ENCODE assay signal across 2 cellular contexts in the genomic region with DNA sequence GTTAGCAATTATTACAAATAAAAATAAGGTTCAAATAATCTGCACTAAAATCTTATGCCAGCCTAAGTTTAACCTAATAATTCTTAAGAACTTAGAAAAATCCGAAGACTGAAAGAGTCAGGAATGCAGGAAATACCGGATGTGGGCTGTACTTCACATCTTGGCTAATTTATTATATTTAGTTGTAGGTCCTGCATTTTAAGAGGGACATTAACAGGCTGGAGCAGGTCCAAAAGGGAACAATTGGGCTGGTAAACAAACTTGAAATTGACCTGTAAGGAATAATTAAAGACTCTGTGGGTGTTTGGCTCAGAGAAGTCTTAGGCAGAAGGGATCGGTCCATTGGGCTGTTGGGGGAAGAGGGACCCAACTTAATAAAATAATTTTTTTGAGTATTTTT.
TF ChIP-seq lines count a peak whose summit lies in the region.

No MANE protein-coding gene starts in this region.

TF ChIP-seq in SK-N-SH, 30 proteins besides CTCF, POLR2A, EP300 and RAD21 (continued from another document):
- no peak for TF ChIP-seq TCF12 (IDR thresholded peaks at IDR 0.05)
- no peak for TF ChIP-seq EZH2phosphoT487 (IDR thresholded peaks at IDR 0.05; ENCODE audit: borderline replicate concordance, low read depth)
- no peak for TF ChIP-seq TAF1 (IDR thresholded peaks at IDR 0.05; ENCODE audit: borderline replicate concordance, low read depth, low read length)

TF ChIP-seq in SK-N-SH treated with all-trans-retinoic acid at 6 μM for 48 hours, 23 proteins besides CTCF, POLR2A, EP300 and RAD21 (continued from another document):
- TF ChIP-seq ZFP30 (CRISPR knock-in tag; IDR thresholded peaks at IDR 0.05), result no peak
- no peak for TF ChIP-seq TCF4 (CRISPR knock-in tag; IDR thresholded peaks at IDR 0.05; ENCODE audit: borderline replicate concordance)
- TF ChIP-seq, protein P1, sequence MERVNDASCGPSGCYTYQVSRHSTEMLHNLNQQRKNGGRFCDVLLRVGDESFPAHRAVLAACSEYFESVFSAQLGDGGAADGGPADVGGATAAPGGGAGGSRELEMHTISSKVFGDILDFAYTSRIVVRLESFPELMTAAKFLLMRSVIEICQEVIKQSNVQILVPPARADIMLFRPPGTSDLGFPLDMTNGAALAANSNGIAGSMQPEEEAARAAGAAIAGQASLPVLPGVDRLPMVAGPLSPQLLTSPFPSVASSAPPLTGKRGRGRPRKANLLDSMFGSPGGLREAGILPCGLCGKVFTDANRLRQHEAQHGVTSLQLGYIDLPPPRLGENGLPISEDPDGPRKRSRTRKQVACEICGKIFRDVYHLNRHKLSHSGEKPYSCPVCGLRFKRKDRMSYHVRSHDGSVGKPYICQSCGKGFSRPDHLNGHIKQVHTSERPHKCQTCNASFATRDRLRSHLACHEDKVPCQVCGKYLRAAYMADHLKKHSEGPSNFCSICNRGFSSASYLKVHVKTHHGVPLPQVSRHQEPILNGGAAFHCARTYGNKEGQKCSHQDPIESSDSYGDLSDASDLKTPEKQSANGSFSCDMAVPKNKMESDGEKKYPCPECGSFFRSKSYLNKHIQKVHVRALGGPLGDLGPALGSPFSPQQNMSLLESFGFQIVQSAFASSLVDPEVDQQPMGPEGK (CRISPR knock-in tag; IDR thresholded peaks at IDR 0.05; ENCODE audit: borderline replicate concordance), result no peak
- no peak for TF ChIP-seq OSR1 (CRISPR knock-in tag; IDR thresholded peaks at IDR 0.05)
- TF ChIP-seq CSDC2 (CRISPR knock-in tag; IDR thresholded peaks at IDR 0.05), result no peak
- no peak for TF ChIP-seq ZNF70 (CRISPR knock-in tag; IDR thresholded peaks at IDR 0.05)
- no peak for TF ChIP-seq ZNF565 (CRISPR knock-in tag; conservative IDR thresholded peaks at IDR 0.05; ENCODE audit: low read depth)
- no peak for TF ChIP-seq ZNF8 (CRISPR knock-in tag; IDR thresholded peaks at IDR 0.05)
